In the genomic region with DNA sequence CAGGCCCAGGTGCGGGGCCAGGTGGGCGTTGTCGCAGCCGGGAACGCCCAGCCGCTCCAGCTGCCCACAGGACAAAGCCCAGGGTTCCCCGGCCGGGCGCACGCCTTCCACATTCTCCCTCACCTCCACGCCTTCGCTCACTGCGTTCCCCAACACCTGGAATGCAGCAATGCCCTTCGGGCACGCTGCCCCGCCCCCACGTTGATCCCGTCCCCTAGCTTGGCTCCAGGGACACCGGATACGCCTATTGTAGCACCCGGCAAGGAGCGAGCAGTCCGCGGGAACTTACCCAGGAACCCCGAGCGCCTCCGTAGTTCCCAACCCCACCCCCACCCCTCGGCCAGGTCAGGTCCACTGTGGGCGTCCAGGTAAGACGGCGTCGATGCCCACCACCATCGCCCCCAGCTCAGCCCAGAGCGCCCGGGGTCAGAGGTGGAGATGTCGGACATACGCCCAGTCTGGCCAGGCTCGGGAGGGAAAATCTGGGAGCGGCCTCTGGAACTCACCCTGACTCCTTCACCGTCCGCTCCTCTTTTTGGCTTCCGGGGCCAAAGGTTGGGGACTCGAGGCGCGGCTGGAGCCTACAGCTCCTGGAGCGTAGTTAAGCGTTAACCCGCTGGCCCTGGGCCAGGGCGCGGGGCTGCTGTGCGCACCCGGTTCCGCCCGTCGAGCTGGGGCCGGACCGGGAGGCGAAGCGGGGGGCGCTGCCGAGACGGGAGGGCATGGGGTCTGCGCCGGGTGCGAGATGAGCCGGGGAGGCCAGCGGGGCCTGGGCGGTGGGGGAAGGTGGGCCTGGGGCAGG, we compare ENCODE assay signal across 8 cellular contexts. TPM values are rescaled to one million over a fixed set of nuclear protein-coding genes. Genes with fewer than 3 reads are reported as not detected.
DNase-seq lines count a peak whose midpoint lies in the region; ATAC-seq, FAIRE-seq and TF ChIP-seq lines count a peak whose summit lies in the region.

No MANE protein-coding gene starts in this region.

- DNase-seq in ELF-1 (ENCODE audit: low read depth, low spot score) (peak; percentile 82), NCI-H510A treated with DMSO at 0.1 percent for 48 hours (lab: John Stamatoyannopoulos, UW) (peak; percentile 84), bronchial epithelial cell (ENCODE audit: low read depth) (peak; percentile 74), lower leg skin (ENCODE audit: low spot score in 2 of 2) (no peak), tibial nerve (ENCODE audit: low spot score in 2 of 2) (no peak), GOT3 (lab: John Stamatoyannopoulos, UW) (no peak)

- TF ChIP-seq CTCF in bronchial epithelial cell (IDR thresholded peaks at IDR 0.05; ENCODE audit: insufficient read depth, low read length, severe bottlenecking) = no peak
- no peak for TF ChIP-seq CTCF in lower leg skin (IDR thresholded peaks at IDR 0.05)
- no peak for TF ChIP-seq CTCF in tibial nerve (IDR thresholded peaks at IDR 0.05)

- WGBS in lower leg skin, 2 donors = 2 to 4% methylated on average over 27 to 40 of the region's 68 CpGs
- WGBS in tibial nerve, 2 donors = 3 to 5% methylated on average over 23 to 50 of the region's 68 CpGs

- intact Hi-C loops in lower leg skin (cut with DNase I; ENCODE audit: low total_unique reads) = no loop called here

- no peak for FAIRE-seq in bronchial epithelial cell (lab: Jason Lieb, UNC)

- H3K4me1 ChIP-seq in tibial nerve = peaks cover 0 to 26% (median 16%) of the 10 kb centered on the region in 4 donors

- no peaks in the 10 kb centered on the region for H3K9me3 ChIP-seq in tibial nerve

- H3K27me3 ChIP-seq in bronchial epithelial cell (ENCODE audit: control insufficient read depth, insufficient read depth, low read length) = no peaks in the 10 kb centered on the region
- peaks cover 0 to 12% of the 10 kb centered on the region in 2 donors for H3K27me3 ChIP-seq in tibial nerve

- peaks cover 15% of the 10 kb centered on the region for H3K36me3 ChIP-seq in bronchial epithelial cell (ENCODE audit: control insufficient read depth, insufficient read depth, low read length)
- H3K36me3 ChIP-seq in tibial nerve = peaks cover 0 to 11% (median 0%) of the 10 kb centered on the region in 3 donors

- H3K4me3 ChIP-seq in bronchial epithelial cell (ENCODE audit: low read depth, low read length) (peak overlapping the region; percentile 89), lower leg skin (ENCODE audit: low read depth, poor library complexity, severe bottlenecking) (peak overlapping the region; percentile 56), tibial nerve (peak overlapping the region; percentile 41 to 65 (median 54))

- no peak for TF ChIP-seq EP300 in tibial nerve (IDR thresholded peaks at IDR 0.05)

- ATAC-seq in HG02981 (IDR thresholded peaks at IDR 0.05; ENCODE audit: unreplicated experiment) (no peak), HG03280 (IDR thresholded peaks at IDR 0.05; ENCODE audit: unreplicated experiment) (no peak)

- H3K27ac ChIP-seq in tibial nerve = peak overlapping the region in 2 of 4 donors; percentile 3 to 71

- TF ChIP-seq POLR2A in lower leg skin (IDR thresholded peaks at IDR 0.05) (no peak), tibial nerve (IDR thresholded peaks at IDR 0.05) (no peak)

RNA-seq across cellular contexts. Expression of gene CEP170B, which starts 0.6 kb away (rescaled TPM):
- 29.0 and 41.5 TPM in 2 replicates for total RNA-seq in bronchial epithelial cell
- total RNA-seq in lower leg skin = 10 to 100 TPM; 41.8 to 80.8 (median 58.5) TPM
- total RNA-seq in tibial nerve = 10 to 100 TPM; 10.1 to 36.3 (median 13.0) TPM

Comparison
In these comparisons a context has a peak if more than half of its experiments do, and no peak if none do; other contexts are left out.
1. DNase-seq: peak in ELF-1 (single experiment), NCI-H510A treated with DMSO at 0.1 percent for 48 hours (single experiment) and bronchial epithelial cell (single experiment); none in lower leg skin (0 of 2), tibial nerve (0 of 2) and GOT3 (single experiment).
2. Peak in every context shown above with its lines, with median percentiles within 50 percentile points of each other: H3K4me3 ChIP-seq.